In genomic region chr19:43751466-43752220, GRCh38 we compare ENCODE assay signal across 11 cellular contexts. TPM values are rescaled to one million over a fixed set of nuclear protein-coding genes. Genes with fewer than 3 reads are reported as not detected.
DNase-seq lines count a peak whose midpoint lies in the region; ATAC-seq and TF ChIP-seq lines count a peak whose summit lies in the region.
"Had no signal": no experiment of that assay in that cellular context is flagged by ENCODE, and none has a peak within 500 bp of the region (broad histone marks: within the 10 kb centered on the region; RNA-seq: fewer than 3 reads in every experiment).

No MANE protein-coding gene starts in this region.

- H3K27me3 ChIP-seq in brain microvascular endothelial cell (replicated peaks), result no peaks in the 10 kb centered on the region

- H3K36me3 ChIP-seq in brain microvascular endothelial cell (replicated peaks), result peaks cover 42% of the 10 kb centered on the region

- DNase-seq in natural killer cell treated with Interleukin-12 subunit alpha and Interleukin-12 subunit beta and Interleukin-15 and Interleukin-18, amount 100 ng/mL, for 72 hours (ENCODE audit: low spot score), result no peak
- DNase-seq in natural killer cell (no peak), brain microvascular endothelial cell (no peak), type B pancreatic cell (ENCODE audit: extremely low spot score, unreplicated experiment) (no peak), NCI-H2227 treated with DMSO at 0.1 percent for 48 hours (lab: John Stamatoyannopoulos, UW) (no peak), NCI-H82 (lab: John Stamatoyannopoulos, UW) (no peak)
- DNase-seq: activated effector memory CD4-positive, alpha-beta T cell treated with anti-CD3 and anti-CD28 coated beads, Interleukin-2, amount 50 U/mL, for 16 hours; NCI-H524; posterior cingulate gyrus had no signal

- in situ Hi-C loops in brain microvascular endothelial cell (cut with HindIII; ENCODE audit: low pct_ligation_motif_present, low sequenced_read_pairs), result no loop called here

- H3K4me1 Mint-ChIP-seq in natural killer cell treated with Interleukin-12 subunit alpha and Interleukin-12 subunit beta and Interleukin-15 and Interleukin-18, amount 100 ng/mL, for 72 hours (ENCODE audit: low read depth in 2 of 2), result peaks cover 69 to 78% of the 10 kb centered on the region in 2 donors
- H3K4me1 Mint-ChIP-seq in natural killer cell (peaks cover 31 to 41% of the 10 kb centered on the region in 2 donors), type B pancreatic cell (ENCODE audit: unreplicated experiment) (peaks cover 38% of the 10 kb centered on the region)

- intact Hi-C loops in natural killer cell (cut with micrococcal nuclease), result no loop called here

- H3K27ac Mint-ChIP-seq in natural killer cell treated with Interleukin-12 subunit alpha and Interleukin-12 subunit beta and Interleukin-15 and Interleukin-18, amount 100 ng/mL, for 72 hours, result peak overlapping the region; percentile 93 to 100
- H3K27ac Mint-ChIP-seq in natural killer cell (no peak overlapping the region), type B pancreatic cell (peak overlapping the region; percentile 32)

- TF ChIP-seq CTCF in natural killer cell (IDR thresholded peaks at IDR 0.05), result no peak
- no peak for TF ChIP-seq CTCF in brain microvascular endothelial cell (IDR thresholded peaks at IDR 0.05; ENCODE audit: low read depth, low read length, missing control alignments)
- TF ChIP-seq CTCF in type B pancreatic cell (conservative IDR thresholded peaks at IDR 0.05), result no peak

- no peaks in the 10 kb centered on the region for H3K9me3 Mint-ChIP-seq in natural killer cell treated with Interleukin-12 subunit alpha and Interleukin-12 subunit beta and Interleukin-15 and Interleukin-18, amount 100 ng/mL, for 72 hours
- H3K9me3 Mint-ChIP-seq in natural killer cell (no peaks in the 10 kb centered on the region), type B pancreatic cell (no peaks in the 10 kb centered on the region)

- peak overlapping the region; percentile 98 for H3K27ac ChIP-seq in brain microvascular endothelial cell
- H3K27ac ChIP-seq: KMS-11 had no signal

- H3K27me3 Mint-ChIP-seq in natural killer cell treated with Interleukin-12 subunit alpha and Interleukin-12 subunit beta and Interleukin-15 and Interleukin-18, amount 100 ng/mL, for 72 hours, result no peaks in the 10 kb centered on the region
- H3K27me3 Mint-ChIP-seq in natural killer cell (ENCODE audit: low read depth in 2 of 2) (peaks cover 0 to 2% of the 10 kb centered on the region in 2 donors), type B pancreatic cell (no peaks in the 10 kb centered on the region)

- no peak overlapping the region for H3K4me3 ChIP-seq in brain microvascular endothelial cell (ENCODE audit: low read depth, low read length)

- peaks cover 39% of the 10 kb centered on the region for H3K36me3 Mint-ChIP-seq in natural killer cell treated with Interleukin-12 subunit alpha and Interleukin-12 subunit beta and Interleukin-15 and Interleukin-18, amount 100 ng/mL, for 72 hours
- peaks cover 7% of the 10 kb centered on the region for H3K36me3 Mint-ChIP-seq in natural killer cell
- peaks cover 29% of the 10 kb centered on the region for H3K36me3 Mint-ChIP-seq in type B pancreatic cell

- peak overlapping the region; percentile 98 for H3K4me3 Mint-ChIP-seq in natural killer cell treated with Interleukin-12 subunit alpha and Interleukin-12 subunit beta and Interleukin-15 and Interleukin-18, amount 100 ng/mL, for 72 hours
- H3K4me3 Mint-ChIP-seq in natural killer cell (no peak overlapping the region), type B pancreatic cell (no peak overlapping the region)

- ATAC-seq in natural killer cell treated with Interleukin-12 subunit alpha and Interleukin-12 subunit beta and Interleukin-15 and Interleukin-18, amount 100 ng/mL, for 72 hours, result peak in 1 of 2 donors; percentile 15
- ATAC-seq in natural killer cell, result no peak

RNA-seq across cellular contexts. Expression of gene SMG9, which starts 3.1 kb away (rescaled TPM):
- 100 to 1,000 TPM in 1 of 2 donors, 10 to 100 TPM in 1; 89.4 to 103 TPM for total RNA-seq in natural killer cell treated with Interleukin-12 subunit alpha and Interleukin-12 subunit beta and Interleukin-15 and Interleukin-18, amount 100 ng/mL, for 72 hours
- total RNA-seq in natural killer cell (10 to 100 TPM; 23.3 to 37.4 (median 28.3) TPM), type B pancreatic cell (ENCODE audit: low replicate concordance) (44.5 and 64.9 TPM in 2 replicates)

RNA-seq across cellular contexts. Expression of gene KCNN4, which starts 29.1 kb away (rescaled TPM):
- 100 to 1,000 TPM in 1 of 2 donors, 10 to 100 TPM in 1; 99.4 to 107 TPM for total RNA-seq in natural killer cell treated with Interleukin-12 subunit alpha and Interleukin-12 subunit beta and Interleukin-15 and Interleukin-18, amount 100 ng/mL, for 72 hours
- total RNA-seq in natural killer cell (1 to 10 TPM in 2 of 3 donors, under 1 TPM in 1; 0.72 to 7.1 (median 1.4) TPM), type B pancreatic cell (ENCODE audit: low replicate concordance) (1.6 and 7.7 TPM in 2 replicates)

RNA-seq across cellular contexts. Expression of gene IRGC, which starts 35.8 kb away (rescaled TPM):
- total RNA-seq in natural killer cell treated with Interleukin-12 subunit alpha and Interleukin-12 subunit beta and Interleukin-15 and Interleukin-18, amount 100 ng/mL, for 72 hours, result not detected
- total RNA-seq in natural killer cell, result not detected
- not detected in 2 replicates for total RNA-seq in type B pancreatic cell (ENCODE audit: low replicate concordance)
- total RNA-seq: epithelial cell of proximal tubule had no signal

RNA-seq across cellular contexts. Expression of gene LYPD5, which starts 50.6 kb away (rescaled TPM):
- under 1 TPM in 1 of 2 donors, not detected in 1; 0.29 TPM for total RNA-seq in natural killer cell treated with Interleukin-12 subunit alpha and Interleukin-12 subunit beta and Interleukin-15 and Interleukin-18, amount 100 ng/mL, for 72 hours
- total RNA-seq in natural killer cell (not detected), type B pancreatic cell (ENCODE audit: low replicate concordance) (0.85 and 3.9 TPM in 2 replicates)
- total RNA-seq: epithelial cell of proximal tubule had no signal

Comparison
In these comparisons a context has a peak if more than half of its experiments do, and no peak if none do; other contexts are left out.
1. H3K27ac Mint-ChIP-seq: peak in natural killer cell treated with Interleukin-12 subunit alpha and Interleukin-12 subunit beta and Interleukin-15 and Interleukin-18, amount 100 ng/mL, for 72 hours (2 of 2) and type B pancreatic cell (single experiment); none in natural killer cell (0 of 2).
2. RNA of gene KCNN4, which starts 29.1 kb away (total RNA-seq): 99.4 to 107 TPM in natural killer cell treated with Interleukin-12 subunit alpha and Interleukin-12 subunit beta and Interleukin-15 and Interleukin-18, amount 100 ng/mL, for 72 hours; 1.6 to 7.7 TPM in type B pancreatic cell and 0.72 to 7.1 TPM in natural killer cell; every median in the first group is over 10 times any median in the second.